20 cellular contexts compared by ENCODE assay signal in the genomic region with DNA sequence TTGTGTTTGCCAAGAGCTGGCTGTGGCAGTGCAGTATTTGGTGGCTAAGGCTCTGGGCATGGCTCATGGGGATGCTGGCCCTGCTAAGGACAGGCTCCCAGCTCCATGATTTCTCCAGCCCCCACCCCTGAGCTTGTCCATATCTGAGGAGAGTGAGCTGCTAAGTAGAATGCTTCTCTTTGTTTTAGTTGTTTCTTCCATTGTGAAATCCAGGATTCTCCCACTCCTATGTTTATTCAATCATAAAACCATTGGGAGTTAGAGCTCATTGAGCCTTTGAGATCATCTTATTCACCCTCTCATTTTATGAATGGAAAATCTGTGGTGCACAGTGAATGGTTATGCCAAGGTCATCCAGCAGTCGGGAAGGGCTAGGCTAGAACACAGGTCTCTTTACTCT.
"Had no signal": no experiment of that assay in that cellular context is flagged by ENCODE, and none has a peak within 500 bp of the region (broad histone marks: within the 10 kb centered on the region; RNA-seq: fewer than 3 reads in every experiment).

No MANE protein-coding gene starts in this region.

- H3K79me2 ChIP-seq: hepatocyte had no signal

- ATAC-seq: heart left ventricle; naive thymus-derived CD4-positive, alpha-beta T cell; right cardiac atrium; stimulated activated memory B cell treated with anti-CD40 and anti-IgM and Interleukin-4, amounts not matched to agents 10 μg/mL and 1 μg/mL and 100 μg/mL, for 72 hours; stimulated activated naive CD8-positive, alpha-beta T cell treated with anti-CD3 and anti-CD28 coated beads, Interleukin-15, Interleukin-2, amounts not matched to agents 100 U/mL and 50 U/mL, for 24 hours had no signal

- H3K4me2 ChIP-seq: hepatocyte had no signal

- DNase-seq: effector CD8-positive, alpha-beta T cell; erythroblast; esophagus squamous epithelium; heart left ventricle; mesendoderm; midbrain; naive thymus-derived CD4-positive, alpha-beta T cell; nephron progenitor cell; right cardiac atrium; spleen; stimulated activated CD4-positive, alpha-beta T cell treated with anti-CD3 and anti-CD28 coated beads, Interleukin-4, amount 100 ng/mL, for 4 hours; stimulated activated naive CD8-positive, alpha-beta T cell treated with anti-CD3 and anti-CD28 coated beads, Interleukin-15, Interleukin-2, amounts not matched to agents 100 U/mL and 50 U/mL, for 24 hours; substantia nigra; testis; tibial artery had no signal

- H3K9me3 ChIP-seq: esophagus squamous epithelium, heart left ventricle, prostate gland, spleen, testis, tibial artery had no signal

- H3K27ac ChIP-seq: esophagus squamous epithelium, heart left ventricle, hepatocyte, prostate gland, skin epidermis, spleen, testis, tibial artery had no signal

- H2AFZ ChIP-seq: hepatocyte had no signal

- H3K4me3 ChIP-seq: esophagus squamous epithelium, heart left ventricle, hepatocyte, lung, prostate gland, skin epidermis, spleen, testis, tibial artery had no signal

- H3K36me3 ChIP-seq: esophagus squamous epithelium, heart left ventricle, prostate gland, spleen, tibial artery had no signal

- H3K27me3 ChIP-seq: esophagus squamous epithelium, heart left ventricle, spleen, testis, tibial artery had no signal

- H3K4me1 ChIP-seq: esophagus squamous epithelium, heart left ventricle, prostate gland, spleen, testis, tibial artery had no signal
